Comparison of ENCODE assay signal across 34 cellular contexts in the genomic region with DNA sequence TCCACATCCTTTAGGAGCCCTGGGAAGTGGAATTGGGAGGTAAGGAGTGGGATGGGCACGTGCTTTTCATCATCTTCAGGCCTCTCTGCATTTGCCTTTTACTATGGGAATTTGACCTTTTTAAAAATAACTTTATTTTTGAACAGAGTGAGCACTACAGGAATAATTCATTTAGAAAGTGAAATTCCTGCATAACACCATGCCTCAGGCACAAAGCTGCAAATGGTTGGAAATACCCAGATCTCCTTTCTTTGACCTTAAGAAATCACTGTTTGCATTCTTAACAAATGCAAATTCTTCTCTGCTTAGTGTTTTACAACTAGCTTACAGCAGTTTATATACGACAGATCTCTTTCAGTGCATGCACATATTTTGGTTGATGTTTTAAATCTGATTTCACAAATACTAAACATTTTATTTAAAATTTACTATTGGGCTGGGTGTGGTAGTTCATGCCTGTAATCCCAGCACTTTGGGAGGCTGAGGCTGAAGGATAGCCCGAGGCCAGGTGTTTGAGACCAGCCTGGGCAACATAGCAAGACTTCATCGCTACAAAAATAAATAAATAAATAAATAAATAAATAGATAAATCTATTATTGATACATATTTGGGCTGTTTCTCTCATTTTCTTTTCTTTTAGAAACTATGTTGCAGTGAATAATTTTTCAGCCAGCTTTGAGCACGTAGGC. TPM values are rescaled to one million over a fixed set of nuclear protein-coding genes. Genes with fewer than 3 reads are reported as not detected.
A peak's percentile ranks its signal among the peaks of the same experiment; 100 is the strongest.
DNase-seq lines count a peak whose midpoint lies in the region; ATAC-seq, FAIRE-seq and TF ChIP-seq lines count a peak whose summit lies in the region.
"Had no signal": no experiment of that assay in that cellular context is flagged by ENCODE, and none has a peak within 500 bp of the region (broad histone marks: within the 10 kb centered on the region; RNA-seq: fewer than 3 reads in every experiment).

No MANE protein-coding gene starts in this region.

- no peak overlapping the region for H3K4me3 Mint-ChIP-seq in HFFc6
- H3K4me3 Mint-ChIP-seq: activated T-helper 17 cell treated with anti-CD3 and anti-CD28 coated beads, Interleukin-2, amount 50 U/mL, for 72 hours; naive thymus-derived CD8-positive, alpha-beta T cell; stimulated activated naive CD8-positive, alpha-beta T cell treated with anti-CD3 and anti-CD28 coated beads, Interleukin-15, amount 100 ng/mL, for 72 hours; T-helper 2 cell treated with Interferon-gamma antibody and Interleukin-4, amounts not matched to agents 5 μg/mL and 100 μg/mL, for 36 hours had no signal

- no peaks in the 10 kb centered on the region for H3K36me3 Mint-ChIP-seq in HFFc6 (ENCODE audit: low read depth)
- H3K36me3 Mint-ChIP-seq: activated naive CD4-positive, alpha-beta T cell treated with anti-CD3 and anti-CD28 coated beads, Interleukin-2, amount 50 U/mL, for 72 hours; naive thymus-derived CD8-positive, alpha-beta T cell had no signal

- H3K4me1 Mint-ChIP-seq in HFFc6 (ENCODE audit: low read depth): no peaks in the 10 kb centered on the region
- H3K4me1 Mint-ChIP-seq: activated T-helper 17 cell treated with anti-CD3 and anti-CD28 coated beads, Interleukin-2, amount 50 U/mL, for 72 hours; naive thymus-derived CD8-positive, alpha-beta T cell; stimulated activated naive CD8-positive, alpha-beta T cell treated with anti-CD3 and anti-CD28 coated beads, Interleukin-15, amount 100 ng/mL, for 72 hours had no signal

- intact Hi-C loops in lower leg skin (cut with DNase I; ENCODE audit: low total_unique reads): loop anchor here (5.0 kb wide), 1 partner anchor 303 kb away; no protein-coding TSS in a partner anchor

- H3K27me3 ChIP-seq in foreskin keratinocyte: no peaks in the 10 kb centered on the region
- H3K27me3 ChIP-seq: BE2C, esophagus squamous epithelium, right atrium auricular region, spleen, tibial artery had no signal

- no peak for ATAC-seq in foreskin keratinocyte
- no peak for ATAC-seq in GM19395 (IDR thresholded peaks at IDR 0.05; ENCODE audit: unreplicated experiment)
- ATAC-seq: activated naive CD4-positive, alpha-beta T cell treated with anti-CD3 and anti-CD28 coated beads, Interleukin-2, amount 50 U/mL, for 72 hours; activated T-helper 17 cell treated with anti-CD3 and anti-CD28 coated beads, Interleukin-2, amount 50 U/mL, for 72 hours; left cardiac atrium; naive thymus-derived CD8-positive, alpha-beta T cell; SK-N-SH treated with all-trans-retinoic acid at 6 μM for 48 hours; stimulated activated naive CD8-positive, alpha-beta T cell treated with anti-CD3 and anti-CD28 coated beads, Interleukin-15, amount 100 ng/mL, for 72 hours had no signal

- TF ChIP-seq POLR2A in lower leg skin (IDR thresholded peaks at IDR 0.05): no peak

- 64 to 73% methylated on average over 5 of the region's 5 CpGs for WGBS in lower leg skin, 2 donors

- H3K27me3 Mint-ChIP-seq in HFFc6 (ENCODE audit: insufficient read depth): peaks cover 24% of the 10 kb centered on the region
- H3K27me3 Mint-ChIP-seq: stimulated activated naive CD8-positive, alpha-beta T cell treated with anti-CD3 and anti-CD28 coated beads, Interleukin-15, amount 100 ng/mL, for 72 hours had no signal

- TF ChIP-seq CTCF in AG09309 (IDR thresholded peaks at IDR 0.05; ENCODE audit: control insufficient read depth, insufficient read depth, low read depth, low read length, missing control alignments) (no peak), HFFc6 (IDR thresholded peaks at IDR 0.05) (no peak), foreskin keratinocyte (conservative IDR thresholded peaks at IDR 0.05) (no peak), lower leg skin (IDR thresholded peaks at IDR 0.05) (no peak)

- peak; percentile 5 for DNase-seq in AG09309 (ENCODE audit: low read depth)
- peak; percentile 40 for DNase-seq in HFFc6
- DNase-seq in amniotic stem cell (lab: John Stamatoyannopoulos, UW): peak; percentile 45
- DNase-seq in foreskin keratinocyte: peak; percentile 12 to 48
- DNase-seq in lower leg skin (ENCODE audit: low spot score in 2 of 2): no peak
- DNase-seq in NCI-H1694 (lab: John Stamatoyannopoulos, UW): no peak
- DNase-seq in HTR-8/SVneo (ENCODE audit: insufficient read length, low spot score): no peak
- DNase-seq: 8988T; activated CD4-positive, alpha-beta T cell treated with anti-CD3 and anti-CD28 coated beads, Interleukin-2, amount 50 U/mL, for 1 hour; BE2C; cerebellar nuclear complex; COR-L47; DND-41; effector CD4-positive, alpha-beta T cell; esophagus squamous epithelium; glutamatergic neuron; left cardiac atrium; naive thymus-derived CD8-positive, alpha-beta T cell; NCI-H1105; NCI-H2081 treated with DMSO at 0.1 percent for 48 hours; spleen; stimulated activated CD4-positive, alpha-beta T cell treated with anti-CD3 and anti-CD28 coated beads, Interleukin-4, amount 100 ng/mL, for 1 hour; stimulated activated naive CD8-positive, alpha-beta T cell treated with anti-CD3 and anti-CD28 coated beads, Interleukin-15, amount 100 ng/mL, for 72 hours; tibial artery had no signal

- H3K27ac Mint-ChIP-seq in HFFc6: no peak overlapping the region
- H3K27ac Mint-ChIP-seq: activated naive CD4-positive, alpha-beta T cell treated with anti-CD3 and anti-CD28 coated beads, Interleukin-2, amount 50 U/mL, for 72 hours; activated T-helper 17 cell treated with anti-CD3 and anti-CD28 coated beads, Interleukin-2, amount 50 U/mL, for 72 hours; naive thymus-derived CD8-positive, alpha-beta T cell; stimulated activated naive CD8-positive, alpha-beta T cell treated with anti-CD3 and anti-CD28 coated beads, Interleukin-15, amount 100 ng/mL, for 72 hours; T-helper 2 cell treated with Interferon-gamma antibody and Interleukin-4, amounts not matched to agents 5 μg/mL and 100 μg/mL, for 36 hours had no signal

- FAIRE-seq in HTR-8/SVneo (lab: Jason Lieb, UNC): no peak

- H3K4me3 ChIP-seq in AG09309 (ENCODE audit: control insufficient read depth, low read depth, low read length): no peak overlapping the region
- H3K4me3 ChIP-seq in lower leg skin (ENCODE audit: low read depth, poor library complexity, severe bottlenecking): no peak overlapping the region
- H3K4me3 ChIP-seq: esophagus squamous epithelium, right atrium auricular region, spleen, tibial artery had no signal

- H3K4me1 ChIP-seq in foreskin keratinocyte: no peaks in the 10 kb centered on the region
- H3K4me1 ChIP-seq: BE2C, esophagus squamous epithelium, right atrium auricular region, spleen, tibial artery had no signal

- H3K27ac ChIP-seq in foreskin keratinocyte: no peak overlapping the region
- H3K27ac ChIP-seq: esophagus squamous epithelium, right atrium auricular region, spleen, tibial artery, VCaP had no signal

- no peaks in the 10 kb centered on the region for H3K9me3 Mint-ChIP-seq in HFFc6
- H3K9me3 Mint-ChIP-seq: activated naive CD4-positive, alpha-beta T cell treated with anti-CD3 and anti-CD28 coated beads, Interleukin-2, amount 50 U/mL, for 72 hours; activated T-helper 17 cell treated with anti-CD3 and anti-CD28 coated beads, Interleukin-2, amount 50 U/mL, for 72 hours; naive thymus-derived CD8-positive, alpha-beta T cell; stimulated activated naive CD8-positive, alpha-beta T cell treated with anti-CD3 and anti-CD28 coated beads, Interleukin-15, amount 100 ng/mL, for 72 hours; T-helper 2 cell treated with Interferon-gamma antibody and Interleukin-4, amounts not matched to agents 5 μg/mL and 100 μg/mL, for 36 hours had no signal

RNA-seq across cellular contexts. Expression of a gene that starts 24.5 kb away (rescaled TPM):
- not detected for total RNA-seq in HFFc6 (2021; fragmentation: NEBNext Ultra II Directional; extraction: Animal tissue kit (Norgen Biotek cat#: 25700))
- total RNA-seq in foreskin keratinocyte (not detected in 2 replicates), lower leg skin (not detected)
- polyA plus RNA-seq in foreskin keratinocyte: not detected in 2 replicates
- total RNA-seq: activated naive CD4-positive, alpha-beta T cell treated with anti-CD3 and anti-CD28 coated beads, Interleukin-2, amount 50 U/mL, for 72 hours; esophagus squamous epithelium; left cardiac atrium; mesenteric fat pad; naive thymus-derived CD8-positive, alpha-beta T cell; NCI-H460; osteoblast; right atrium auricular region; spleen had no signal
- polyA plus RNA-seq: naive thymus-derived CD8-positive, alpha-beta T cell; spleen had no signal

RNA-seq across cellular contexts. Expression of a gene that starts 52.9 kb away (rescaled TPM):
- total RNA-seq in HFFc6 (2021; fragmentation: NEBNext Ultra II Directional; extraction: Animal tissue kit (Norgen Biotek cat#: 25700)): not detected
- not detected in 2 replicates for total RNA-seq in foreskin keratinocyte
- polyA plus RNA-seq in foreskin keratinocyte: not detected in 2 replicates
- not detected for total RNA-seq in lower leg skin
- total RNA-seq: activated naive CD4-positive, alpha-beta T cell treated with anti-CD3 and anti-CD28 coated beads, Interleukin-2, amount 50 U/mL, for 72 hours; activated T-helper 17 cell treated with anti-CD3 and anti-CD28 coated beads, Interleukin-2, amount 50 U/mL, for 72 hours; esophagus squamous epithelium; left cardiac atrium; mesenteric fat pad; naive thymus-derived CD8-positive, alpha-beta T cell; NCI-H460; osteoblast; right atrium auricular region; spleen had no signal
- polyA plus RNA-seq: naive thymus-derived CD8-positive, alpha-beta T cell; spleen had no signal

Comparison
In these comparisons a context has a peak if more than half of its experiments do, and no peak if none do; other contexts are left out.
1. DNase-seq: peak in AG09309 (single experiment), HFFc6 (single experiment), amniotic stem cell (single experiment) and foreskin keratinocyte (2 of 2); none in lower leg skin (0 of 2), NCI-H1694 (single experiment) and HTR-8/SVneo (single experiment).